In genomic region chr12:27771470-27772327, GRCh38 we compare ENCODE assay signal across 1 cellular context.
TF ChIP-seq lines count a peak whose summit lies in the region.

No MANE protein-coding gene starts in this region.

TF ChIP-seq in SK-N-SH treated with all-trans-retinoic acid at 6 μM for 48 hours, 23 proteins besides CTCF, POLR2A, EP300 and RAD21 (continued from another document):
- no peak for TF ChIP-seq CREB5 (CRISPR knock-in tag; IDR thresholded peaks at IDR 0.05; ENCODE audit: low read depth)
